Comparison of ENCODE assay signal across 2 cellular contexts in the genomic region with DNA sequence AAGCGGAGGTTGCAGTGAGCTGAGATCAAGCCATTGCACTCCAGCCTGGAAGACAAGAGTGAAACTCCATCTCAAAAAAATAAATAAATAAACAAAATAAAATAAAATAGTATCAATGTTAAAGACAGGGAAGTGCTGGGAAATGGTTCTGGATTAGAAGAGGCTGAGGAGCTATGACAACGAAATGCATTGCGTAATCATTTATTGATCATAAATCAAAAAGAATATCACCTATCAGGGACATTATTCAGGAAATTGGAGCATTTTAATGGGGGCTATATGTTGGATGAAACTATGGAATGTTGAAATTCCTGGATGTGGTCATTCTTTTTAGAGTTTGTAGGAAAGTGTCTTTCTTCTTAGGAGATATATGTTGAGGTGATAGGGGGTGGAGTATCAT.
TF ChIP-seq lines count a peak whose summit lies in the region.

No MANE protein-coding gene starts in this region.

TF ChIP-seq in IMR-90, 13 proteins besides CTCF, POLR2A, EP300 and RAD21:
- TF ChIP-seq RCOR1 (IDR thresholded peaks at IDR 0.05; ENCODE audit: insufficient replicate concordance, low read length), result no peak
- peak; percentile 88 for TF ChIP-seq CEBPB (IDR thresholded peaks at IDR 0.05; ENCODE audit: low read depth, low read length)

TF ChIP-seq in K562, 482 proteins besides CTCF, POLR2A, EP300 and RAD21:
- TF ChIP-seq, protein P1, sequence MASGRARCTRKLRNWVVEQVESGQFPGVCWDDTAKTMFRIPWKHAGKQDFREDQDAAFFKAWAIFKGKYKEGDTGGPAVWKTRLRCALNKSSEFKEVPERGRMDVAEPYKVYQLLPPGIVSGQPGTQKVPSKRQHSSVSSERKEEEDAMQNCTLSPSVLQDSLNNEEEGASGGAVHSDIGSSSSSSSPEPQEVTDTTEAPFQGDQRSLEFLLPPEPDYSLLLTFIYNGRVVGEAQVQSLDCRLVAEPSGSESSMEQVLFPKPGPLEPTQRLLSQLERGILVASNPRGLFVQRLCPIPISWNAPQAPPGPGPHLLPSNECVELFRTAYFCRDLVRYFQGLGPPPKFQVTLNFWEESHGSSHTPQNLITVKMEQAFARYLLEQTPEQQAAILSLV (tag; IDR thresholded peaks at IDR 0.05), result 0 out of 2 replicates have a peak, but pooled peaks have one; percentile 32
- TF ChIP-seq ZNF76 (CRISPR knock-in tag; IDR thresholded peaks at IDR 0.05; ENCODE audit: borderline replicate concordance), result no peak
- peak; percentile 92 for TF ChIP-seq CEBPB (tag; IDR thresholded peaks at IDR 0.05)
- TF ChIP-seq DDX20 (tag; IDR thresholded peaks at IDR 0.05; ENCODE audit: low read depth), result no peak
- TF ChIP-seq NCOA4 (IDR thresholded peaks at IDR 0.05; ENCODE audit: partially characterized antibody), result no peak
- TF ChIP-seq ZBTB17 (CRISPR knock-in tag; IDR thresholded peaks at IDR 0.05), result no peak
- TF ChIP-seq CEBPG (CRISPR knock-in tag; IDR thresholded peaks at IDR 0.05), result no peak
- peak; percentile 66 to 94 for TF ChIP-seq CEBPG (tag; conservative IDR thresholded peaks at IDR 0.05 in 1 of 2, IDR thresholded peaks at IDR 0.05 in 1 of 2)
- TF ChIP-seq, protein P2, sequence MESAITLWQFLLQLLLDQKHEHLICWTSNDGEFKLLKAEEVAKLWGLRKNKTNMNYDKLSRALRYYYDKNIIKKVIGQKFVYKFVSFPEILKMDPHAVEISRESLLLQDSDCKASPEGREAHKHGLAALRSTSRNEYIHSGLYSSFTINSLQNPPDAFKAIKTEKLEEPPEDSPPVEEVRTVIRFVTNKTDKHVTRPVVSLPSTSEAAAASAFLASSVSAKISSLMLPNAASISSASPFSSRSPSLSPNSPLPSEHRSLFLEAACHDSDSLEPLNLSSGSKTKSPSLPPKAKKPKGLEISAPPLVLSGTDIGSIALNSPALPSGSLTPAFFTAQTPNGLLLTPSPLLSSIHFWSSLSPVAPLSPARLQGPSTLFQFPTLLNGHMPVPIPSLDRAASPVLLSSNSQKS (CRISPR knock-in tag; IDR thresholded peaks at IDR 0.05), result no peak
- TF ChIP-seq, protein P3, sequence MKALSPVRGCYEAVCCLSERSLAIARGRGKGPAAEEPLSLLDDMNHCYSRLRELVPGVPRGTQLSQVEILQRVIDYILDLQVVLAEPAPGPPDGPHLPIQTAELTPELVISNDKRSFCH (CRISPR knock-in tag; IDR thresholded peaks at IDR 0.05), result no peak
- TF ChIP-seq, protein P3 (tag; IDR thresholded peaks at IDR 0.05), result no peak
- TF ChIP-seq, protein P4, sequence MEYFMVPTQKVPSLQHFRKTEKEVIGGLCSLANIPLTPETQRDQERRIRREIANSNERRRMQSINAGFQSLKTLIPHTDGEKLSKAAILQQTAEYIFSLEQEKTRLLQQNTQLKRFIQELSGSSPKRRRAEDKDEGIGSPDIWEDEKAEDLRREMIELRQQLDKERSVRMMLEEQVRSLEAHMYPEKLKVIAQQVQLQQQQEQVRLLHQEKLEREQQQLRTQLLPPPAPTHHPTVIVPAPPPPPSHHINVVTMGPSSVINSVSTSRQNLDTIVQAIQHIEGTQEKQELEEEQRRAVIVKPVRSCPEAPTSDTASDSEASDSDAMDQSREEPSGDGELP (CRISPR knock-in tag; IDR thresholded peaks at IDR 0.05; ENCODE audit: borderline replicate concordance), result no peak
- TF ChIP-seq, protein P5, sequence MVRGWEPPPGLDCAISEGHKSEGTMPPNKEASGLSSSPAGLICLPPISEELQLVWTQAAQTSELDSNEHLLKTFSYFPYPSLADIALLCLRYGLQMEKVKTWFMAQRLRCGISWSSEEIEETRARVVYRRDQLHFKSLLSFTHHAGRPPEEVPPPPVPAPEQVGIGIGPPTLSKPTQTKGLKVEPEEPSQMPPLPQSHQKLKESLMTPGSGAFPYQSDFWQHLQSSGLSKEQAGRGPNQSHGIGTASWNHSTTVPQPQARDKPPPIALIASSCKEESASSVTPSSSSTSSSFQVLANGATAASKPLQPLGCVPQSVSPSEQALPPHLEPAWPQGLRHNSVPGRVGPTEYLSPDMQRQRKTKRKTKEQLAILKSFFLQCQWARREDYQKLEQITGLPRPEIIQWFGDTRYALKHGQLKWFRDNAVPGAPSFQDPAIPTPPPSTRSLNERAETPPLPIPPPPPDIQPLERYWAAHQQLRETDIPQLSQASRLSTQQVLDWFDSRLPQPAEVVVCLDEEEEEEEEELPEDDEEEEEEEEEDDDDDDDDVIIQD (CRISPR knock-in tag; IDR thresholded peaks at IDR 0.05), result no peak
- TF ChIP-seq, protein P6, sequence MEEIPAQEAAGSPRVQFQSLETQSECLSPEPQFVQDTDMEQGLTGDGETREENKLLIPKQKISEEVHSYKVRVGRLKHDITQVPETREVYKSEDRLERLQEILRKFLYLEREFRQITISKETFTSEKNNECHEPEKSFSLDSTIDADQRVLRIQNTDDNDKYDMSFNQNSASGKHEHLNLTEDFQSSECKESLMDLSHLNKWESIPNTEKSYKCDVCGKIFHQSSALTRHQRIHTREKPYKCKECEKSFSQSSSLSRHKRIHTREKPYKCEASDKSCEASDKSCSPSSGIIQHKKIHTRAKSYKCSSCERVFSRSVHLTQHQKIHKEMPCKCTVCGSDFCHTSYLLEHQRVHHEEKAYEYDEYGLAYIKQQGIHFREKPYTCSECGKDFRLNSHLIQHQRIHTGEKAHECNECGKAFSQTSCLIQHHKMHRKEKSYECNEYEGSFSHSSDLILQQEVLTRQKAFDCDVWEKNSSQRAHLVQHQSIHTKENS (CRISPR knock-in tag; IDR thresholded peaks at IDR 0.05), result no peak
- TF ChIP-seq, protein P7, sequence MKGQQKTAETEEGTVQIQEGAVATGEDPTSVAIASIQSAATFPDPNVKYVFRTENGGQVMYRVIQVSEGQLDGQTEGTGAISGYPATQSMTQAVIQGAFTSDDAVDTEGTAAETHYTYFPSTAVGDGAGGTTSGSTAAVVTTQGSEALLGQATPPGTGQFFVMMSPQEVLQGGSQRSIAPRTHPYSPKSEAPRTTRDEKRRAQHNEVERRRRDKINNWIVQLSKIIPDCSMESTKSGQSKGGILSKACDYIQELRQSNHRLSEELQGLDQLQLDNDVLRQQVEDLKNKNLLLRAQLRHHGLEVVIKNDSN (CRISPR knock-in tag; IDR thresholded peaks at IDR 0.05), result no peak
- TF ChIP-seq ZNF175 (CRISPR knock-in tag; IDR thresholded peaks at IDR 0.05; ENCODE audit: low read depth), result no peak
- no peak for TF ChIP-seq ZNF668 (CRISPR knock-in tag; IDR thresholded peaks at IDR 0.05)
